ENCODE assay signal across 13 cellular contexts in the genomic region with DNA sequence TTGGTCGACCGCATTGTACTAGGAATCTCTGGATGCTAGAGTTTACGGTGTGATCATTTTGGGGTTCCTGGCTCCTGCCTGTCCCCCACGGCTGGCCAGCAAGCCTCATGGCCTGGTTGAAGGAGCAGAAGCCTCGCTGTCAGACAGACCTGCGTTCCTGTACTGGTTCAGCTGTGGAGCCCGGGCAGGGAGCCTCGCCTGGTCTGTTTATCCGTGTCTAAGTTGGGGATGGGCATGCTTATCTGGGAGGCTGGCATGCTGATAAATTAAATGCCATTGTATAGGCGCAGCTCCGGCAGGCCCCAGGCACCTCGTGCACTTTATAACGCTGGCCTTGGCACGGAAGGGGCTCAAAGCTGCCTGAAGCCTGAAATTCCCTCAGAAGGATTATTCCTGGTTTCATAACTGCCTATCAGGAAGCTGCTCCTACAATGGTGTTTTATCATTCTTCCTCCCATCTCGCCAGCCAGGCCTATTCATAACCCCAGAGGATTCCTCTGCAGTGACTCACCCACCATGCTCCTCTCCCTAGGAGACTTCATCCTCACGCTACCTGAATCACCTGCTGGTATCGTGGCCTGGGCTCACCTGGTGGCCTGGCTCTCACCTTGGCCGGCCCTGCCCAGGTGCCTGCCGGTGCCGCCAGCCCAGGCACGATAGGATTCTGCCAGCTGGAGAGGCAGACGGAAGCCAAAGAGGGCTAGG.
DNase-seq lines count a peak whose midpoint lies in the region; ATAC-seq, FAIRE-seq and TF ChIP-seq lines count a peak whose summit lies in the region.
"Had no signal": no experiment of that assay in that cellular context is flagged by ENCODE, and none has a peak within 500 bp of the region (broad histone marks: within the 10 kb centered on the region; RNA-seq: fewer than 3 reads in every experiment).

No MANE protein-coding gene starts in this region.

- H3K4me1 ChIP-seq in A549 (peaks cover 41% of the 10 kb centered on the region), HUES48 (ENCODE audit: control insufficient read depth, insufficient read depth, low read length) (0 out of 2 replicates have a peak, but pooled peaks cover 7% of the 10 kb centered on the region), lung (ENCODE audit: control insufficient read depth in 2 of 2, insufficient read depth in 2 of 2, low read length in 2 of 2) (peaks cover 0 to 22% of the 10 kb centered on the region in 2 donors)

- in situ Hi-C loops in KBM-7 (cut with MboI; ENCODE audit: low pct_unique_long_range_greater_than_20kb, low sequenced_read_pairs), result no loop called here

- 24% methylated on average over 22 of the region's 22 CpGs for WGBS in A549 (ENCODE audit: missing lambda C conversion rate)
- 74 to 89% methylated on average over 22 of the region's 22 CpGs for WGBS in lung, 2 donors

- peak; percentile 86 to 91 for ATAC-seq in A549
- ATAC-seq in lung (ENCODE audit: insufficient read depth, low FRiP score), result peak; percentile 63
- ATAC-seq: activated CD4-positive, alpha-beta T cell treated with anti-CD3 and anti-CD28 coated beads for 36 hours had no signal

- peak; percentile 54 to 78; a peak in 3 of 5 replicates for TF ChIP-seq EP300 in A549 (IDR thresholded peaks at IDR 0.05)

- CTCF ChIA-PET in A549 (lab: Yijun Ruan, JAX), result interaction anchor here (0.7 to 2.7 kb wide), 7 partner anchors 10 to 544 kb away, joined by 3 to 19 read pairs (median 5); no protein-coding TSS in a partner anchor

- no peak overlapping the region for H3K9ac ChIP-seq in HUES48 (ENCODE audit: low read depth, low read length)

- H3K27me3 ChIP-seq in HUES48 (ENCODE audit: control insufficient read depth, insufficient read depth, low read length), result no peaks in the 10 kb centered on the region
- H3K27me3 ChIP-seq in lung (ENCODE audit: control insufficient read depth, insufficient read depth), result no peaks in the 10 kb centered on the region

- TF ChIP-seq RAD21 in A549 (conservative IDR thresholded peaks at IDR 0.05 in 1 of 2, IDR thresholded peaks at IDR 0.05 in 1 of 2), result peak in 1 of 2 experiments; percentile 7; a peak in 2 of 5 replicates

- no peak overlapping the region for H3K4me3 ChIP-seq in A549
- H3K4me3 ChIP-seq in HUES48 (ENCODE audit: low read depth, low read length), result no peak overlapping the region
- no peak overlapping the region for H3K4me3 ChIP-seq in choroid plexus epithelial cell (ENCODE audit: low read depth, low read length)
- no peak overlapping the region for H3K4me3 ChIP-seq in lung

- H3K36me3 ChIP-seq in HUES48 (ENCODE audit: control insufficient read depth, insufficient read depth, low read length) (no peaks in the 10 kb centered on the region), lung (ENCODE audit: control insufficient read depth in 2 of 2, insufficient read depth in 2 of 2, low read length in 2 of 2) (no peaks in the 10 kb centered on the region)

- TF ChIP-seq CTCF in A549 (IDR thresholded peaks at IDR 0.05) (no peak), choroid plexus epithelial cell (conservative IDR thresholded peaks at IDR 0.05; ENCODE audit: low read depth, low read length) (no peak), lung (IDR thresholded peaks at IDR 0.05; ENCODE audit: control extremely low read depth, extremely low read depth) (no peak), GM10266 (IDR thresholded peaks at IDR 0.05; ENCODE audit: control insufficient read depth, insufficient read depth, low read depth, missing control alignments) (no peak)

- H3K9me3 ChIP-seq in A549 (no peaks in the 10 kb centered on the region), HUES48 (ENCODE audit: control insufficient read depth, insufficient read depth, low read length) (peaks cover 18% of the 10 kb centered on the region), lung (ENCODE audit: control insufficient read depth in 2 of 2, insufficient read depth in 1 of 2, low read length in 1 of 2) (peaks cover 0 to 3% of the 10 kb centered on the region in 2 donors)

- peak overlapping the region; percentile 64 for H3K4me2 ChIP-seq in A549

- peak; percentile 90 to 97 for DNase-seq in A549 (ENCODE audit: low read depth in 1 of 2, low spot score in 1 of 2)
- DNase-seq in choroid plexus epithelial cell (ENCODE audit: low read depth), result peak; percentile 62
- no peak for DNase-seq in lung (ENCODE audit: low spot score)
- DNase-seq in KBM-7, result no peak
- DNase-seq in NCI-H1092 treated with DMSO at 0.1 percent for 48 hours (lab: John Stamatoyannopoulos, UW), result no peak
- no peak for DNase-seq in GM10266 (ENCODE audit: extremely low spot score)
- no peak for DNase-seq in NCI-H748 treated with DMSO at 0.1 percent for 48 hours (lab: John Stamatoyannopoulos, UW)
- DNase-seq: activated CD4-positive, alpha-beta T cell treated with anti-CD3 and anti-CD28 coated beads for 36 hours; immature natural killer cell; NCI-H510A treated with DMSO at 0.1 percent for 48 hours; stimulated activated CD4-positive, alpha-beta T cell treated with anti-CD3 and anti-CD28 coated beads, Interleukin-2, amount 100 ng/mL, for 24 hours had no signal

- POLR2A ChIA-PET in A549 (lab: Yijun Ruan, JAX), result interaction anchor here (1.0 to 2.8 kb wide), 4 partner anchors 9 to 206 kb away, joined by 3 to 17 read pairs (median 4); a partner anchor contains a TSS

- H3K27ac ChIP-seq in A549 (peak overlapping the region; percentile 66 to 92), HUES48 (ENCODE audit: low read depth, low read length) (peak overlapping the region; percentile 42), lung (ENCODE audit: low read depth in 1 of 2, low read length in 1 of 2) (no peak overlapping the region)
- H3K27ac ChIP-seq: C4-2B had no signal

- no peak for TF ChIP-seq POLR2A in A549 (IDR thresholded peaks at IDR 0.05; ENCODE audit: low read length)

- peak; percentile 97 for FAIRE-seq in A549 (lab: Jason Lieb, UNC)

TF ChIP-seq in A549, 52 proteins besides CTCF, POLR2A, EP300 and RAD21 (continues in another document):
- TF ChIP-seq MYC (IDR thresholded peaks at IDR 0.05; ENCODE audit: borderline replicate concordance, low read length), result 0 out of 2 replicates have a peak, but pooled peaks have one; percentile 53
- TF ChIP-seq, protein P1, sequence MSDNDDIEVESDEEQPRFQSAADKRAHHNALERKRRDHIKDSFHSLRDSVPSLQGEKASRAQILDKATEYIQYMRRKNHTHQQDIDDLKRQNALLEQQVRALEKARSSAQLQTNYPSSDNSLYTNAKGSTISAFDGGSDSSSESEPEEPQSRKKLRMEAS (IDR thresholded peaks at IDR 0.05), result peak; percentile 88
- no peak; the same call in 1 of the 2 replicates for TF ChIP-seq ZNF302 (CRISPR knock-in tag; IDR thresholded peaks at IDR 0.05)
- TF ChIP-seq GATA3 (IDR thresholded peaks at IDR 0.05; ENCODE audit: borderline replicate concordance), result peak; percentile 78; the same call in 1 of the 2 replicates
- no peak for TF ChIP-seq CBX8 (IDR thresholded peaks at IDR 0.05)
- no peak for TF ChIP-seq ZFP36 (IDR thresholded peaks at IDR 0.05; ENCODE audit: borderline replicate concordance, partially characterized antibody)
- TF ChIP-seq, protein P2, sequence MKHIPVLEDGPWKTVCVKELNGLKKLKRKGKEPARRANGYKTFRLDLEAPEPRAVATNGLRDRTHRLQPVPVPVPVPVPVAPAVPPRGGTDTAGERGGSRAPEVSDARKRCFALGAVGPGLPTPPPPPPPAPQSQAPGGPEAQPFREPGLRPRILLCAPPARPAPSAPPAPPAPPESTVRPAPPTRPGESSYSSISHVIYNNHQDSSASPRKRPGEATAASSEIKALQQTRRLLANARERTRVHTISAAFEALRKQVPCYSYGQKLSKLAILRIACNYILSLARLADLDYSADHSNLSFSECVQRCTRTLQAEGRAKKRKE (CRISPR knock-in tag; IDR thresholded peaks at IDR 0.05; ENCODE audit: low read depth), result 0 out of 2 replicates have a peak, but pooled peaks have one; percentile 11
- no peak for TF ChIP-seq HDAC2 (IDR thresholded peaks at IDR 0.05)
- TF ChIP-seq CEBPB (IDR thresholded peaks at IDR 0.05), result peak in 1 of 2 experiments; percentile 53; a peak in 2 of 4 replicates
- TF ChIP-seq EHMT2 (IDR thresholded peaks at IDR 0.05; ENCODE audit: low read depth), result no peak
- TF ChIP-seq, protein P3, sequence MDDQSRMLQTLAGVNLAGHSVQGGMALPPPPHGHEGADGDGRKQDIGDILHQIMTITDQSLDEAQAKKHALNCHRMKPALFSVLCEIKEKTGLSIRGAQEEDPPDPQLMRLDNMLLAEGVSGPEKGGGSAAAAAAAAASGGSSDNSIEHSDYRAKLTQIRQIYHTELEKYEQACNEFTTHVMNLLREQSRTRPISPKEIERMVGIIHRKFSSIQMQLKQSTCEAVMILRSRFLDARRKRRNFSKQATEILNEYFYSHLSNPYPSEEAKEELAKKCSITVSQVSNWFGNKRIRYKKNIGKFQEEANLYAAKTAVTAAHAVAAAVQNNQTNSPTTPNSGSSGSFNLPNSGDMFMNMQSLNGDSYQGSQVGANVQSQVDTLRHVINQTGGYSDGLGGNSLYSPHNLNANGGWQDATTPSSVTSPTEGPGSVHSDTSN (IDR thresholded peaks at IDR 0.05), result 0 out of 2 replicates have a peak, but pooled peaks have one; percentile 44
- TF ChIP-seq NPAS2 (CRISPR knock-in tag; IDR thresholded peaks at IDR 0.05; ENCODE audit: borderline replicate concordance), result no peak
- TF ChIP-seq RARB (CRISPR knock-in tag; IDR thresholded peaks at IDR 0.05), result 0 out of 2 replicates have a peak, but pooled peaks have one; percentile 73
- TF ChIP-seq JUNB (IDR thresholded peaks at IDR 0.05), result peak; percentile 77
- TF ChIP-seq BHLHE40 (IDR thresholded peaks at IDR 0.05; ENCODE audit: low read depth, low read length), result no peak
- 0 out of 2 replicates have a peak, but pooled peaks have one; percentile 37 for TF ChIP-seq TP53 (CRISPR knock-in tag; IDR thresholded peaks at IDR 0.05)
- TF ChIP-seq, protein P4, sequence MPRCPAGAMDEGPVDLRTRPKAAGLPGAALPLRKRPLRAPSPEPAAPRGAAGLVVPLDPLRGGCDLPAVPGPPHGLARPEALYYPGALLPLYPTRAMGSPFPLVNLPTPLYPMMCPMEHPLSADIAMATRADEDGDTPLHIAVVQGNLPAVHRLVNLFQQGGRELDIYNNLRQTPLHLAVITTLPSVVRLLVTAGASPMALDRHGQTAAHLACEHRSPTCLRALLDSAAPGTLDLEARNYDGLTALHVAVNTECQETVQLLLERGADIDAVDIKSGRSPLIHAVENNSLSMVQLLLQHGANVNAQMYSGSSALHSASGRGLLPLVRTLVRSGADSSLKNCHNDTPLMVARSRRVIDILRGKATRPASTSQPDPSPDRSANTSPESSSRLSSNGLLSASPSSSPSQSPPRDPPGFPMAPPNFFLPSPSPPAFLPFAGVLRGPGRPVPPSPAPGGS (IDR thresholded peaks at IDR 0.05), result 0 out of 3 replicates have a peak, but pooled peaks have one; percentile 36
- TF ChIP-seq TFCP2L1 (CRISPR knock-in tag; IDR thresholded peaks at IDR 0.05), result peak; percentile 66; the same call in 1 of the 2 replicates
- TF ChIP-seq FOSL2 (IDR thresholded peaks at IDR 0.05), result peak; percentile 83
- TF ChIP-seq FOSL2 (CRISPR knock-in tag; IDR thresholded peaks at IDR 0.05), result peak; percentile 93
- 0 out of 2 replicates have a peak, but pooled peaks have one; percentile 30 for TF ChIP-seq FOXS1 (CRISPR knock-in tag; IDR thresholded peaks at IDR 0.05)

Comparison
In these comparisons a context has a peak if more than half of its experiments do, and no peak if none do; other contexts are left out.
1. DNase-seq: peak in A549 (2 of 2) and choroid plexus epithelial cell (single experiment); none in lung (single experiment), KBM-7 (single experiment), NCI-H1092 treated with DMSO at 0.1 percent for 48 hours (single experiment), GM10266 (single experiment) and NCI-H748 treated with DMSO at 0.1 percent for 48 hours (single experiment).
2. H3K27ac ChIP-seq: peak in A549 (2 of 2) and HUES48 (single experiment); none in lung (0 of 2).